2 cellular contexts compared by ENCODE assay signal in the genomic region with DNA sequence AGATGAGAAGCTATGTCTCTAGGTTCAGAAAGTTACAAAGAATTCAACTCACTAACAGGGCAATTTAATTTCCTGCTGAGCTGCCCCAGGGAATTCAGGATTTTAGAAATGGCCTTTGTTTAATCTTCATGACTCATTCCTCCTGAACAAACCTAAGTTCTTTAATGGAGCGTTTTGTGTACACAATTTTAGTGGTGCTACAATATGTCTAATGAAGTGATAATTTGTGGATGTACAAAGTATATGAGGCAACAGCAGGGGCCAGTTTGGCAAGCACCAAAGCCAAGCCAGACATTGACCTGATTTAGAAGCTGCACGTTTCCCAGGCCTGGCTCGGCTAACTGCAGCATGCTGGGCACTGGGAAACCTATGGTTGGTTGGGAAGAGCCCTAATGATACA.
TF ChIP-seq lines count a peak whose summit lies in the region.

No MANE protein-coding gene starts in this region.

TF ChIP-seq in GM23338, 12 proteins besides CTCF, POLR2A, EP300 and RAD21 (continued from another document):
- TF ChIP-seq, protein P1, sequence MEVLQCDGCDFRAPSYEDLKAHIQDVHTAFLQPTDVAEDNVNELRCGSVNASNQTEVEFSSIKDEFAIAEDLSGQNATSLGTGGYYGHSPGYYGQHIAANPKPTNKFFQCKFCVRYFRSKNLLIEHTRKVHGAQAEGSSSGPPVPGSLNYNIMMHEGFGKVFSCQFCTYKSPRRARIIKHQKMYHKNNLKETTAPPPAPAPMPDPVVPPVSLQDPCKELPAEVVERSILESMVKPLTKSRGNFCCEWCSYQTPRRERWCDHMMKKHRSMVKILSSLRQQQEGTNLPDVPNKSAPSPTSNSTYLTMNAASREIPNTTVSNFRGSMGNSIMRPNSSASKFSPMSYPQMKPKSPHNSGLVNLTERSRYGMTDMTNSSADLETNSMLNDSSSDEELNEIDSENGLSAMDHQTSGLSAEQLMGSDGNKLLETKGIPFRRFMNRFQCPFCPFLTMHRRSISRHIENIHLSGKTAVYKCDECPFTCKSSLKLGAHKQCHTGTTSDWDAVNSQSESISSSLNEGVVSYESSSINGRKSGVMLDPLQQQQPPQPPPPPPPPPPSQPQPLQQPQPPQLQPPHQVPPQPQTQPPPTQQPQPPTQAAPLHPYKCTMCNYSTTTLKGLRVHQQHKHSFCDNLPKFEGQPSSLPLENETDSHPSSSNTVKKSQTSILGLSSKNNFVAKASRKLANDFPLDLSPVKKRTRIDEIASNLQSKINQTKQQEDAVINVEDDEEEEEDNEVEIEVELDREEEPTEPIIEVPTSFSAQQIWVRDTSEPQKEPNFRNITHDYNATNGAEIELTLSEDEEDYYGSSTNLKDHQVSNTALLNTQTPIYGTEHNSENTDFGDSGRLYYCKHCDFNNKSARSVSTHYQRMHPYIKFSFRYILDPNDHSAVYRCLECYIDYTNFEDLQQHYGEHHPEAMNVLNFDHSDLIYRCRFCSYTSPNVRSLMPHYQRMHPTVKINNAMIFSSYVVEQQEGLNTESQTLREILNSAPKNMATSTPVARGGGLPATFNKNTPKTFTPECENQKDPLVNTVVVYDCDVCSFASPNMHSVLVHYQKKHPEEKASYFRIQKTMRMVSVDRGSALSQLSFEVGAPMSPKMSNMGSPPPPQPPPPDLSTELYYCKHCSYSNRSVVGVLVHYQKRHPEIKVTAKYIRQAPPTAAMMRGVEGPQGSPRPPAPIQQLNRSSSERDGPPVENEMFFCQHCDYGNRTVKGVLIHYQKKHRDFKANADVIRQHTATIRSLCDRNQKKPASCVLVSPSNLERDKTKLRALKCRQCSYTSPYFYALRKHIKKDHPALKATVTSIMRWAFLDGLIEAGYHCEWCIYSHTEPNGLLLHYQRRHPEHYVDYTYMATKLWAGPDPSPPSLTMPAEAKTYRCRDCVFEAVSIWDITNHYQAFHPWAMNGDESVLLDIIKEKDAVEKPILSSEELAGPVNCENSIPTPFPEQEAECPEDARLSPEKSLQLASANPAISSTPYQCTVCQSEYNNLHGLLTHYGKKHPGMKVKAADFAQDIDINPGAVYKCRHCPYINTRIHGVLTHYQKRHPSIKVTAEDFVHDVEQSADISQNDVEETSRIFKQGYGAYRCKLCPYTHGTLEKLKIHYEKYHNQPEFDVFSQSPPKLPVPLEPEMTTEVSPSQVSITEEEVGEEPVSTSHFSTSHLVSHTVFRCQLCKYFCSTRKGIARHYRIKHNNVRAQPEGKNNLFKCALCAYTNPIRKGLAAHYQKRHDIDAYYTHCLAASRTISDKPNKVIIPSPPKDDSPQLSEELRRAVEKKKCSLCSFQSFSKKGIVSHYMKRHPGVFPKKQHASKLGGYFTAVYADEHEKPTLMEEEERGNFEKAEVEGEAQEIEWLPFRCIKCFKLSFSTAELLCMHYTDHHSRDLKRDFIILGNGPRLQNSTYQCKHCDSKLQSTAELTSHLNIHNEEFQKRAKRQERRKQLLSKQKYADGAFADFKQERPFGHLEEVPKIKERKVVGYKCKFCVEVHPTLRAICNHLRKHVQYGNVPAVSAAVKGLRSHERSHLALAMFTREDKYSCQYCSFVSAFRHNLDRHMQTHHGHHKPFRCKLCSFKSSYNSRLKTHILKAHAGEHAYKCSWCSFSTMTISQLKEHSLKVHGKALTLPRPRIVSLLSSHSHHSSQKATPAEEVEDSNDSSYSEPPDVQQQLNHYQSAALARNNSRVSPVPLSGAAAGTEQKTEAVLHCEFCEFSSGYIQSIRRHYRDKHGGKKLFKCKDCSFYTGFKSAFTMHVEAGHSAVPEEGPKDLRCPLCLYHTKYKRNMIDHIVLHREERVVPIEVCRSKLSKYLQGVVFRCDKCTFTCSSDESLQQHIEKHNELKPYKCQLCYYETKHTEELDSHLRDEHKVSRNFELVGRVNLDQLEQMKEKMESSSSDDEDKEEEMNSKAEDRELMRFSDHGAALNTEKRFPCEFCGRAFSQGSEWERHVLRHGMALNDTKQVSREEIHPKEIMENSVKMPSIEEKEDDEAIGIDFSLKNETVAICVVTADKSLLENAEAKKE (CRISPR knock-in tag; IDR thresholded peaks at IDR 0.05): no peak

TF ChIP-seq in WTC11, 78 proteins besides CTCF, POLR2A, EP300 and RAD21 (continued from another document):
- TF ChIP-seq TEAD4 (CRISPR knock-in tag; IDR thresholded peaks at IDR 0.05) (no peak), ZNF512 (CRISPR knock-in tag; IDR thresholded peaks at IDR 0.05; ENCODE audit: borderline replicate concordance) (no peak), ZNF425 (CRISPR knock-in tag; conservative IDR thresholded peaks at IDR 0.05) (no peak), SMAD3 (CRISPR knock-in tag; IDR thresholded peaks at IDR 0.05; ENCODE audit: borderline replicate concordance) (no peak)
- TF ChIP-seq, protein P2, sequence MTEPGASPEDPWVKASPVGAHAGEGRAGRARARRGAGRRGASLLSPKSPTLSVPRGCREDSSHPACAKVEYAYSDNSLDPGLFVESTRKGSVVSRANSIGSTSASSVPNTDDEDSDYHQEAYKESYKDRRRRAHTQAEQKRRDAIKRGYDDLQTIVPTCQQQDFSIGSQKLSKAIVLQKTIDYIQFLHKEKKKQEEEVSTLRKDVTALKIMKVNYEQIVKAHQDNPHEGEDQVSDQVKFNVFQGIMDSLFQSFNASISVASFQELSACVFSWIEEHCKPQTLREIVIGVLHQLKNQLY (CRISPR knock-in tag; IDR thresholded peaks at IDR 0.05): no peak
